ENCODE assay signal across 24 cellular contexts in genomic region chr3:12953201-12953712, GRCh38.
A peak's percentile ranks its signal among the peaks of the same experiment; 100 is the strongest.
DNase-seq lines count a peak whose midpoint lies in the region; ATAC-seq and TF ChIP-seq lines count a peak whose summit lies in the region.
"Had no signal": no experiment of that assay in that cellular context is flagged by ENCODE, and none has a peak within 500 bp of the region (broad histone marks: within the 10 kb centered on the region; RNA-seq: fewer than 3 reads in every experiment).

No MANE protein-coding gene starts in this region.

- no peak overlapping the region for H2BK5ac ChIP-seq in trophoblast cell (ENCODE audit: low read depth, low read length, poor library complexity)

- H3K4me1 ChIP-seq in BLaER1 (peaks cover 100% of the 10 kb centered on the region), trophoblast cell (ENCODE audit: control insufficient read depth in 1 of 2, insufficient read depth in 2 of 2, low read length in 2 of 2) (peaks cover 9 to 17% of the 10 kb centered on the region in 2 experiments)

- H3K4me1 Mint-ChIP-seq in T-helper 17 cell: peaks cover 57% of the 10 kb centered on the region

- H3K9me3 ChIP-seq in BLaER1: no peaks in the 10 kb centered on the region
- no peaks in the 10 kb centered on the region for H3K9me3 ChIP-seq in T-helper 17 cell (ENCODE audit: control insufficient read depth, low read length, poor library complexity, severe bottlenecking)
- H3K9me3 ChIP-seq in trophoblast cell (ENCODE audit: insufficient read depth, low read depth, low read length): no peaks in the 10 kb centered on the region
- H3K9me3 ChIP-seq: body of pancreas, SJCRH30, suprapubic skin had no signal

- H3K79me2 ChIP-seq in trophoblast cell (ENCODE audit: control insufficient read depth, insufficient read depth, low read length, poor library complexity): peaks cover 3% of the 10 kb centered on the region

- no peaks in the 10 kb centered on the region for H3K27me3 ChIP-seq in BLaER1
- H3K27me3 ChIP-seq in dorsolateral prefrontal cortex: no peaks in the 10 kb centered on the region
- H3K27me3 ChIP-seq in trophoblast cell (ENCODE audit: insufficient read depth, low read length): no peaks in the 10 kb centered on the region
- H3K27me3 ChIP-seq: body of pancreas, SJCRH30, suprapubic skin had no signal

- ATAC-seq in T-helper 17 cell (no peak), GM18517 (IDR thresholded peaks at IDR 0.05; ENCODE audit: unreplicated experiment) (no peak), HG03460 (IDR thresholded peaks at IDR 0.05; ENCODE audit: unreplicated experiment) (no peak)
- ATAC-seq: body of pancreas, left lobe of liver had no signal

- no peak overlapping the region for H4K12ac ChIP-seq in trophoblast cell (ENCODE audit: low read depth, low read length)

- no CpG with 5 or more reads among the region's 23 CpGs for WGBS in trophoblast cell (ENCODE audit: extremely low coverage, insufficient coverage, insufficient read length)

- intact Hi-C loops in dorsolateral prefrontal cortex (cut with DNase I): no loop called here

- no peak overlapping the region for H2AFZ ChIP-seq in trophoblast cell (ENCODE audit: insufficient read depth, low read length, poor library complexity)
- H2AFZ ChIP-seq: parathyroid adenoma, PC-9 had no signal

- TF ChIP-seq CTCF in dorsolateral prefrontal cortex (IDR thresholded peaks at IDR 0.05 in 54 of 56, conservative IDR thresholded peaks at IDR 0.05 in 2 of 56; ENCODE audit: low read depth in 1 of 56, partially characterized antibody in 56 of 56): no peak

- H3K36me3 ChIP-seq in BLaER1 (peaks cover 18% of the 10 kb centered on the region; the same call in 1 of the 2 replicates), trophoblast cell (ENCODE audit: control insufficient read depth in 1 of 2, insufficient read depth in 2 of 2, low read length in 2 of 2) (no peaks in the 10 kb centered on the region)
- H3K36me3 ChIP-seq: SJCRH30, suprapubic skin had no signal

- H2AK5ac ChIP-seq in trophoblast cell (ENCODE audit: low read length): no peak overlapping the region

- H3K4me3 ChIP-seq in BLaER1 (no peak overlapping the region), dorsolateral prefrontal cortex (peak overlapping the region in 2 of 59 donors; percentile 7 to 13), trophoblast cell (ENCODE audit: low read depth, low read length) (no peak overlapping the region)
- H3K4me3 ChIP-seq: body of pancreas, PC-9, SJCRH30, skin epidermis, suprapubic skin had no signal

- no peak overlapping the region for H3K4ac ChIP-seq in trophoblast cell (ENCODE audit: low read depth, low read length)

- H3K23ac ChIP-seq in trophoblast cell (ENCODE audit: low read length): no peak overlapping the region

- H4K8ac ChIP-seq in trophoblast cell (ENCODE audit: low read depth, low read length): no peak overlapping the region

- H3K36me3 Mint-ChIP-seq in T-helper 17 cell (ENCODE audit: low read depth): no peaks in the 10 kb centered on the region
- H3K36me3 Mint-ChIP-seq: activated naive CD8-positive, alpha-beta T cell had no signal

- H3K27ac ChIP-seq in BLaER1 (peak overlapping the region; percentile 91), dorsolateral prefrontal cortex (peak overlapping the region in 58 of 59 donors; percentile 40 to 90 (median 78)), trophoblast cell (ENCODE audit: low read depth, low read length) (no peak overlapping the region)
- H3K27ac ChIP-seq: body of pancreas, PC-9, SJCRH30, suprapubic skin had no signal

- H2BK12ac ChIP-seq in trophoblast cell (ENCODE audit: low read length): no peak overlapping the region

- H3K27me3 Mint-ChIP-seq in T-helper 17 cell: no peaks in the 10 kb centered on the region
- H3K27me3 Mint-ChIP-seq: activated naive CD8-positive, alpha-beta T cell; CD4-positive, alpha-beta memory T cell had no signal

- H4K91ac ChIP-seq in trophoblast cell (ENCODE audit: low read depth, low read length): peak overlapping the region; percentile 0

- DNase-seq in T-helper 17 cell: no peak
- no peak for DNase-seq in dorsolateral prefrontal cortex
- DNase-seq in trophoblast cell: no peak
- DNase-seq in SKM-1 treated with dmso at 0.1 percent for 144 hours (lab: John Stamatoyannopoulos, UW; ENCODE audit: unreplicated experiment): no peak
- no peak for DNase-seq in GDM1 (lab: John Stamatoyannopoulos, UW)
- DNase-seq: activated CD4-positive, CD25-positive, alpha-beta regulatory T cell; body of pancreas; CD4-positive, alpha-beta memory T cell; DMS79 treated with DMSO at 0.1 percent for 48 hours; H9; NCI-H1436 treated with DMSO at 0.1 percent for 48 hours; NCI-H69; PC-9; SJCRH30; stimulated activated CD4-positive, alpha-beta T cell treated with anti-CD3 and anti-CD28 coated beads, Interleukin-4, amount 100 ng/mL, for 24 hours had no signal

- H3K18ac ChIP-seq in trophoblast cell (ENCODE audit: low read length): no peak overlapping the region

- H2BK120ac ChIP-seq in trophoblast cell (ENCODE audit: insufficient read depth, low read length, poor library complexity): no peak overlapping the region

- H3K9ac ChIP-seq in BLaER1 (peak overlapping the region; percentile 78), trophoblast cell (ENCODE audit: low read length) (no peak overlapping the region)
- H3K9ac ChIP-seq: parathyroid adenoma had no signal

- H4K20me1 ChIP-seq in BLaER1: peaks cover 100% of the 10 kb centered on the region

- no peak overlapping the region for H3K4me3 Mint-ChIP-seq in T-helper 17 cell
- H3K4me3 Mint-ChIP-seq: activated naive CD8-positive, alpha-beta T cell; CD4-positive, alpha-beta memory T cell; H9; T-helper 1 cell treated with Interleukin-12 subunit alpha and Interleukin-12 subunit beta and Interleukin-4 antibody, amounts not matched to agents 30 μg/mL and 1 μg/mL, for 36 hours had no signal

- H3K14ac ChIP-seq in trophoblast cell (ENCODE audit: low read length): no peak overlapping the region

- no peaks in the 10 kb centered on the region for H3K79me1 ChIP-seq in trophoblast cell (ENCODE audit: low read length)

- peak overlapping the region; percentile 100 for H3K4me2 ChIP-seq in BLaER1
- no peak overlapping the region for H3K4me2 ChIP-seq in trophoblast cell (ENCODE audit: low read length)
- H3K4me2 ChIP-seq: PC-9 had no signal

- H3K27ac Mint-ChIP-seq in T-helper 17 cell: peak overlapping the region; percentile 2
- H3K27ac Mint-ChIP-seq: activated naive CD8-positive, alpha-beta T cell; T-helper 1 cell treated with Interleukin-12 subunit alpha and Interleukin-12 subunit beta and Interleukin-4 antibody, amounts not matched to agents 30 μg/mL and 1 μg/mL, for 36 hours had no signal
